Comparison of ENCODE assay signal across 6 cellular contexts in genomic region chr4:111267786-111268185, GRCh38.
"Had no signal": no experiment of that assay in that cellular context is flagged by ENCODE, and none has a peak within 500 bp of the region (broad histone marks: within the 10 kb centered on the region; RNA-seq: fewer than 3 reads in every experiment).

No MANE protein-coding gene starts in this region.

- DNase-seq: H9, HCEC 1CT had no signal

- H3K4me3 ChIP-seq: GM23338 had no signal

- FAIRE-seq: H1, H54, HTR-8/SVneo had no signal

- H3K4me2 ChIP-seq: GM23338 had no signal
